2 cellular contexts compared by ENCODE assay signal in the genomic region with DNA sequence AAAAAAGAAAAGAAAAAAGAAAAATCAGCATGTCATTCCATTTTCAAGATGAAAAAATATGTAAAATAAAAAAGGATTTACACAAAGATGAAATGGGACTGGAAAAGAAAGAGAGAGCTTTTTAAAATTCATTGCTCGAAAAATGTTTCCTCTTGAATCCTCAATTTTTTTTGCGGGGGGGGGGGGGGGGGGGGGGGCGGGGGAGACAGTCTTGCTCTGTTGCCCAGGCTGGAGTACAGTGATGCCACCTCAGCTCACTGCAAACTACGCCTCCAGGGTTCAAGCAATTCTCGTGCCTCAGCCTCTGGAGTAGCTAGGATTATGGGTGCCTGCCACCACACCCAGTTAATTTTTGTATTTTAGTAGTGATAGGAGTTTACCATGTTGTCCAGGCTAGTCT.
TF ChIP-seq lines count a peak whose summit lies in the region.

No MANE protein-coding gene starts in this region.

TF ChIP-seq in HepG2, 621 proteins besides CTCF, POLR2A, EP300 and RAD21:
- 0 out of 2 replicates have a peak, but pooled peaks have one; percentile 64 for TF ChIP-seq PCBP1 (IDR thresholded peaks at IDR 0.05; ENCODE audit: borderline replicate concordance, low read depth, low read length)
- TF ChIP-seq KLF13 (CRISPR knock-in tag; IDR thresholded peaks at IDR 0.05): no peak
- TF ChIP-seq, protein P1, sequence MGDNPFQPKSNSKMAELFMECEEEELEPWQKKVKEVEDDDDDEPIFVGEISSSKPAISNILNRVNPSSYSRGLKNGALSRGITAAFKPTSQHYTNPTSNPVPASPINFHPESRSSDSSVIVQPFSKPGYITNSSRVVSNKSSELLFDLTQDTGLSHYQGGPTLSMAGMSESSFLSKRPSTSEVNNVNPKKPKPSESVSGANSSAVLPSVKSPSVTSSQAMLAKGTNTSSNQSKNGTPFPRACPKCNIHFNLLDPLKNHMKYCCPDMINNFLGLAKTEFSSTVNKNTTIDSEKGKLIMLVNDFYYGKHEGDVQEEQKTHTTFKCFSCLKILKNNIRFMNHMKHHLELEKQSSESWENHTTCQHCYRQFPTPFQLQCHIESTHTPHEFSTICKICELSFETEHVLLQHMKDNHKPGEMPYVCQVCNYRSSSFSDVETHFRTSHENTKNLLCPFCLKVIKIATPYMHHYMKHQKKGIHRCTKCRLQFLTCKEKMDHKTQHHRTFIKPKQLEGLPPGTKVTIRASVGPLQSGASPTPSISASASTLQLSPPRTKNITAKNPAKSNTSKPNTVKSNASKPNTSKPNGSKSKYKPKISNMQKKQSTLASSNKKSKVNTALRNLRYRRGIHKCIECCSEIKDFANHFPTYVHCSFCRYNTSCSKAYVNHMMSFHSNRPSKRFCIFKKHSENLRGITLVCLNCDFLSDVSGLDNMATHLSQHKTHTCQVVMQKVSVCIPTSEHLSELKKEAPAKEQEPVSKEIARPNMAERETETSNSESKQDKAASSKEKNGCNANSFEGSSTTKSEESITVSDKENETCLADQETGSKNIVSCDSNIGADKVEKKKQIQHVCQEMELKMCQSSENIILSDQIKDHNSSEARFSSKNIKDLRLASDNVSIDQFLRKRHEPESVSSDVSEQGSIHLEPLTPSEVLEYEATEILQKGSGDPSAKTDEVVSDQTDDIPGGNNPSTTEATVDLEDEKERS (CRISPR knock-in tag; IDR thresholded peaks at IDR 0.05): no peak
- no peak for TF ChIP-seq PHF5A (CRISPR knock-in tag; IDR thresholded peaks at IDR 0.05; ENCODE audit: low read depth, unreplicated experiment)
- TF ChIP-seq HNRNPK (IDR thresholded peaks at IDR 0.05; ENCODE audit: low read depth, low read length, poor library complexity, severe bottlenecking): peak; percentile 71
- no peak for TF ChIP-seq ZBTB38 (CRISPR knock-in tag; IDR thresholded peaks at IDR 0.05)
TF ChIP-seq in HepG2: peak in this region for 2.

TF ChIP-seq in K562, 482 proteins besides CTCF, POLR2A, EP300 and RAD21:
- TF ChIP-seq, protein P2, sequence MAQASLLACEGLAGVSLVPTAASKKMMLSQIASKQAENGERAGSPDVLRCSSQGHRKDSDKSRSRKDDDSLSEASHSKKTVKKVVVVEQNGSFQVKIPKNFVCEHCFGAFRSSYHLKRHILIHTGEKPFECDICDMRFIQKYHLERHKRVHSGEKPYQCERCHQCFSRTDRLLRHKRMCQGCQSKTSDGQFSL (CRISPR knock-in tag; IDR thresholded peaks at IDR 0.05): 0 out of 2 replicates have a peak, but pooled peaks have one; percentile 24
- TF ChIP-seq, protein P2 (tag; IDR thresholded peaks at IDR 0.05): peak in 1 of 2 experiments; percentile 71; a peak in 1 of 4 replicates
- TF ChIP-seq ZNF668 (CRISPR knock-in tag; IDR thresholded peaks at IDR 0.05) (no peak), PCBP1 (IDR thresholded peaks at IDR 0.05; ENCODE audit: low read depth, low read length, poor library complexity, severe bottlenecking) (peak; percentile 89)
TF ChIP-seq in K562: peak in this region for 2.
